27 cellular contexts compared by ENCODE assay signal in genomic region chr6:166366921-166367320, GRCh38. TPM values are rescaled to one million over a fixed set of nuclear protein-coding genes. Genes with fewer than 3 reads are reported as not detected.
A peak's percentile ranks its signal among the peaks of the same experiment; 100 is the strongest.
DNase-seq lines count a peak whose midpoint lies in the region; ATAC-seq, FAIRE-seq and TF ChIP-seq lines count a peak whose summit lies in the region.
"Had no signal": no experiment of that assay in that cellular context is flagged by ENCODE, and none has a peak within 500 bp of the region (broad histone marks: within the 10 kb centered on the region; RNA-seq: fewer than 3 reads in every experiment).

No MANE protein-coding gene starts in this region.

- H4K91ac ChIP-seq in H9 (ENCODE audit: insufficient read length, low read depth, low read length) = no peak overlapping the region
- peak overlapping the region; percentile 97 for H4K91ac ChIP-seq in H1 (replicated peaks; ENCODE audit: insufficient read length, low read length)

- H3K9me3 Mint-ChIP-seq in H9 = no peaks in the 10 kb centered on the region
- H3K9me3 Mint-ChIP-seq in activated T-helper 17 cell treated with anti-CD3 and anti-CD28 coated beads, Interleukin-2, amount 50 U/mL, for 72 hours = no peaks in the 10 kb centered on the region
- H3K9me3 Mint-ChIP-seq: CD4-positive, alpha-beta memory T cell had no signal

- POLR2A ChIA-PET in H1 (lab: Charles Lee; ENCODE audit: partially characterized antibody) = interaction anchor here (0.8 to 1.1 kb wide), 2 partner anchors 14 to 17 kb away, joined by 3 read pairs; no protein-coding TSS in a partner anchor

- H3K18ac ChIP-seq in H9 (ENCODE audit: insufficient read length, low read depth, low read length) (no peak overlapping the region), H1 (ENCODE audit: extremely low read depth, low read length) (no peak overlapping the region; the same call in 1 of the 2 replicates)

- no peak overlapping the region for H3K4me3 ChIP-seq in H1 (ENCODE audit: extremely low read depth in 1 of 4, insufficient read depth in 2 of 4, low read depth in 3 of 4, low read length in 4 of 4)
- H3K4me3 ChIP-seq: A549; BLaER1 treated with 17β-estradiol and CSF1 and Interleukin-3, amounts not matched to agents 10 nM and 100 nM; GM12878; SJCRH30 had no signal

- no peak for TF ChIP-seq POLR2A in H1 (IDR thresholded peaks at IDR 0.05; ENCODE audit: control extremely low read depth in 1 of 2, low read depth in 2 of 2, low read length in 2 of 2)

- DNase-seq in EH (ENCODE audit: low read depth) (peak; percentile 14), H9 (no peak), H1 (ENCODE audit: low read depth in 1 of 2, low spot score in 2 of 2) (no peak), myocyte (ENCODE audit: low read depth) (peak; percentile 41), NCI-H2029 (lab: John Stamatoyannopoulos, UW) (no peak), head of caudate nucleus (no peak)
- DNase-seq: AML-193; CD4-positive, alpha-beta memory T cell; COR-L47; DMS53; EL; GDM1; GOT3; NCI-H1092 treated with DMSO at 0.1 percent for 48 hours; NCI-H1436 treated with DMSO at 0.1 percent for 48 hours; NCI-H1930; NCI-H446; NCI-H524 treated with DMSO at 0.1 percent for 48 hours; NCI-H774; SJCRH30 had no signal

- H3K14ac ChIP-seq in H9 (ENCODE audit: insufficient read depth, low read length) (no peak overlapping the region), H1 (ENCODE audit: insufficient read length) (no peak overlapping the region)

- ATAC-seq in activated T-helper 17 cell treated with anti-CD3 and anti-CD28 coated beads, Interleukin-2, amount 50 U/mL, for 72 hours (replicated peaks) = no peak
- ATAC-seq: A549, GM12878, HCT116, SK-N-SH treated with all-trans-retinoic acid at 6 μM for 48 hours had no signal

- H4K20me1 ChIP-seq in H9 (ENCODE audit: control insufficient read depth, insufficient read depth, insufficient read length) = no peaks in the 10 kb centered on the region
- H4K20me1 ChIP-seq in H1 (replicated peaks in 1 of 2; ENCODE audit: control insufficient read depth in 1 of 2, insufficient read depth in 2 of 2, low read length in 2 of 2) = no peaks in the 10 kb centered on the region
- H4K20me1 ChIP-seq: BLaER1 treated with 17β-estradiol and CSF1 and Interleukin-3, amounts not matched to agents 10 nM and 100 nM had no signal

- H2BK120ac ChIP-seq in H9 (ENCODE audit: low read depth, low read length, poor library complexity, severe bottlenecking) (no peak overlapping the region), H1 (replicated peaks; ENCODE audit: low read depth, low read length) (peak overlapping the region; percentile 97)

- H2BK15ac ChIP-seq in H9 (ENCODE audit: low read depth, low read length) (no peak overlapping the region), H1 (ENCODE audit: low read length) (no peak overlapping the region)

- H3K9ac ChIP-seq in H9 (ENCODE audit: extremely low read depth, insufficient read length, low read length) = no peak overlapping the region
- H3K9ac ChIP-seq in H1 (replicated peaks in 1 of 4; ENCODE audit: extremely low read depth in 1 of 4, low read depth in 3 of 4, low read length in 3 of 4) = no peak overlapping the region
- H3K9ac ChIP-seq: BLaER1 treated with 17β-estradiol and CSF1 and Interleukin-3, amounts not matched to agents 10 nM and 100 nM had no signal

- CTCF ChIA-PET in H1 (lab: Charles Lee; ENCODE audit: partially characterized antibody) = interaction anchor here (1.1 to 2.3 kb wide), 5 partner anchors 13 to 57 kb away, joined by 3 to 19 read pairs (median 4); no protein-coding TSS in a partner anchor

- no peak overlapping the region for H3K4ac ChIP-seq in H9 (ENCODE audit: low read depth, low read length)
- no peak overlapping the region for H3K4ac ChIP-seq in H1 (replicated peaks; ENCODE audit: insufficient read length, low read depth, low read length)

- TF ChIP-seq RAD21 in H1 (IDR thresholded peaks at IDR 0.05 in 1 of 2, conservative IDR thresholded peaks at IDR 0.05 in 1 of 2; ENCODE audit: low read depth in 2 of 2, low read length in 2 of 2) = no peak

- H3K4me3 Mint-ChIP-seq in H9 = no peak overlapping the region
- no peak overlapping the region for H3K4me3 Mint-ChIP-seq in activated T-helper 17 cell treated with anti-CD3 and anti-CD28 coated beads, Interleukin-2, amount 50 U/mL, for 72 hours
- H3K4me3 Mint-ChIP-seq: CD4-positive, alpha-beta memory T cell had no signal

- H3K27me3 ChIP-seq in H9 (ENCODE audit: insufficient read depth, low read length) (no peaks in the 10 kb centered on the region), H1 (replicated peaks in 1 of 4; ENCODE audit: control insufficient read depth in 3 of 4, extremely low read depth in 1 of 4, insufficient read depth in 3 of 4, low read length in 3 of 4) (no peaks in the 10 kb centered on the region)
- H3K27me3 ChIP-seq: BLaER1 treated with 17β-estradiol and CSF1 and Interleukin-3, amounts not matched to agents 10 nM and 100 nM; SJCRH30 had no signal

- no peak overlapping the region for H4K8ac ChIP-seq in H9 (replicated peaks; ENCODE audit: insufficient read length, low read depth, low read length)
- no peak overlapping the region for H4K8ac ChIP-seq in H1 (ENCODE audit: extremely low read depth, insufficient read depth, low read length)

- H4K5ac ChIP-seq in H9 (ENCODE audit: insufficient read length, low read depth, low read length) (no peak overlapping the region), H1 (ENCODE audit: insufficient read length, low read depth, low read length) (peak overlapping the region; percentile 58)

- H3K36me3 ChIP-seq in H1 (ENCODE audit: control insufficient read depth in 2 of 4, insufficient read depth in 4 of 4, low read length in 3 of 4) = no peaks in the 10 kb centered on the region

- H2BK12ac ChIP-seq in H9 (ENCODE audit: insufficient read length, low read depth, low read length) (no peak overlapping the region), H1 (ENCODE audit: low read depth, low read length) (peak overlapping the region; percentile 11; the same call in 1 of the 2 replicates)

- no CpG with 5 or more reads among the region's 3 CpGs for WGBS in H9 (ENCODE audit: extremely low coverage, insufficient read length, low lambda C conversion rate)
- 89% methylated on average over 3 of the region's 3 CpGs; no CpG with 5 or more reads in 1 of the 2 experiments for WGBS in H1 (ENCODE audit: extremely low coverage in 1 of 2, insufficient coverage in 1 of 2, insufficient read length in 1 of 2, insufficient replicate concordance in 2 of 2, low coverage in 1 of 2, low lambda C conversion rate in 2 of 2, missing lambda C conversion rate in 1 of 2), 2 experiments

- TF ChIP-seq CTCF in H9 (conservative IDR thresholded peaks at IDR 0.05) = no peak
- no peak for TF ChIP-seq CTCF in H1 (IDR thresholded peaks at IDR 0.05; ENCODE audit: control extremely low read depth in 1 of 3, insufficient read depth in 1 of 3, low read depth in 1 of 3, low read length in 3 of 3)

- TF ChIP-seq EP300 in H1 (IDR thresholded peaks at IDR 0.05; ENCODE audit: borderline replicate concordance in 1 of 2, low read depth in 2 of 2, low read length in 2 of 2) = no peak

- H3K4me1 ChIP-seq in H9 (ENCODE audit: insufficient read depth, low read length) (peaks cover 4% of the 10 kb centered on the region; the same call in 1 of the 2 replicates), H1 (replicated peaks in 1 of 4; ENCODE audit: control insufficient read depth in 3 of 4, insufficient read depth in 4 of 4, low read length in 3 of 4) (peaks cover 2 to 16% (median 13%) of the 10 kb centered on the region in 4 experiments; a peak in 6 of 7 replicates)
- H3K4me1 ChIP-seq: A549, SJCRH30 had no signal

- no peaks in the 10 kb centered on the region; a peak in 1 of 7 replicates for H3K36me3 Mint-ChIP-seq in H9 (ENCODE audit: insufficient read depth in 1 of 3, low read depth in 3 of 3)
- H3K36me3 Mint-ChIP-seq in activated T-helper 17 cell treated with anti-CD3 and anti-CD28 coated beads, Interleukin-2, amount 50 U/mL, for 72 hours (ENCODE audit: low read depth) = peaks cover 35% of the 10 kb centered on the region

- no peak for FAIRE-seq in H1 (lab: Jason Lieb, UNC)
- FAIRE-seq: A549, GM12878, RCC 7860 had no signal

- H3K27ac Mint-ChIP-seq in H9 = peak overlapping the region in 2 of 3 experiments; percentile 52 to 60; a peak in 1 of 7 replicates
- no peak overlapping the region for H3K27ac Mint-ChIP-seq in activated T-helper 17 cell treated with anti-CD3 and anti-CD28 coated beads, Interleukin-2, amount 50 U/mL, for 72 hours

- H2AK5ac ChIP-seq in H9 (ENCODE audit: insufficient read length, low read length) (no peak overlapping the region), H1 (ENCODE audit: low read depth, low read length) (no peak overlapping the region)

- H3K56ac ChIP-seq in H9 (ENCODE audit: insufficient read length, low read depth, low read length) (no peak overlapping the region), H1 (replicated peaks; ENCODE audit: insufficient read length, low read depth, low read length) (no peak overlapping the region)

- H3K4me1 Mint-ChIP-seq in H9 = peaks cover 46 to 47% of the 10 kb centered on the region in 2 experiments
- no peaks in the 10 kb centered on the region for H3K4me1 Mint-ChIP-seq in activated T-helper 17 cell treated with anti-CD3 and anti-CD28 coated beads, Interleukin-2, amount 50 U/mL, for 72 hours
- H3K4me1 Mint-ChIP-seq: CD4-positive, alpha-beta memory T cell had no signal

- H3K4me2 ChIP-seq in H9 (ENCODE audit: insufficient read depth, insufficient read length, low read length) (no peak overlapping the region), H1 (ENCODE audit: insufficient read depth in 1 of 2, low read depth in 2 of 2, low read length in 2 of 2) (no peak overlapping the region)
- H3K4me2 ChIP-seq: A549 had no signal

- H3K27me3 Mint-ChIP-seq in H9 (ENCODE audit: low read depth) = no peaks in the 10 kb centered on the region
- no peaks in the 10 kb centered on the region for H3K27me3 Mint-ChIP-seq in activated T-helper 17 cell treated with anti-CD3 and anti-CD28 coated beads, Interleukin-2, amount 50 U/mL, for 72 hours
- H3K27me3 Mint-ChIP-seq: CD4-positive, alpha-beta memory T cell had no signal

- H3K79me1 ChIP-seq in H9 (ENCODE audit: insufficient read depth, low read depth, low read length, poor library complexity, severe bottlenecking) = no peaks in the 10 kb centered on the region
- H3K79me1 ChIP-seq in H1 (ENCODE audit: low read depth, low read length) = no peaks in the 10 kb centered on the region

- no peak overlapping the region for H3T11ph ChIP-seq in H9 (ENCODE audit: low read length)

- H3K23me2 ChIP-seq in H9 (ENCODE audit: insufficient read length, low read depth, low read length, poor library complexity, severe bottlenecking) (peaks cover 5% of the 10 kb centered on the region), H1 (ENCODE audit: low read depth, low read length) (no peaks in the 10 kb centered on the region)

- H2BK5ac ChIP-seq in H9 (ENCODE audit: insufficient read length, low read length) = no peak overlapping the region
- peak overlapping the region; percentile 62; the same call in 1 of the 2 replicates for H2BK5ac ChIP-seq in H1 (ENCODE audit: low read depth, low read length)

- no peak overlapping the region for H3K23ac ChIP-seq in H9 (ENCODE audit: insufficient read length, low read depth, low read length)
- H3K23ac ChIP-seq in H1 (ENCODE audit: insufficient read length) = no peak overlapping the region

- H3K9me3 ChIP-seq in H9 (ENCODE audit: control insufficient read depth, low read depth, low read length) (no peaks in the 10 kb centered on the region), H1 (ENCODE audit: insufficient read depth in 2 of 2, low read depth in 1 of 2, low read length in 1 of 2) (no peaks in the 10 kb centered on the region)
- H3K9me3 ChIP-seq: A549; BLaER1 treated with 17β-estradiol and CSF1 and Interleukin-3, amounts not matched to agents 10 nM and 100 nM; SJCRH30 had no signal

- no peak overlapping the region for H3K27ac ChIP-seq in H9 (ENCODE audit: insufficient read length, low read depth, low read length)
- no peak overlapping the region for H3K27ac ChIP-seq in H1 (ENCODE audit: low read depth, low read length)
- H3K27ac ChIP-seq: A549, SJCRH30 had no signal

- no peaks in the 10 kb centered on the region for H3K79me2 ChIP-seq in H9 (ENCODE audit: insufficient read depth, low read length)
- H3K79me2 ChIP-seq in H1 (ENCODE audit: control insufficient read depth in 1 of 2, insufficient read depth in 2 of 2, low read length in 2 of 2) = no peaks in the 10 kb centered on the region

- intact Hi-C loops in head of caudate nucleus (cut with DNase I) = no loop called here

- no peak overlapping the region for H2BK20ac ChIP-seq in H9 (ENCODE audit: low read depth, low read length, poor library complexity, severe bottlenecking)
- H2BK20ac ChIP-seq in H1 (ENCODE audit: low read length) = peak overlapping the region; percentile 97

- H2AFZ ChIP-seq in H9 (ENCODE audit: low read length) (no peak overlapping the region), H1 (ENCODE audit: low read length) (no peak overlapping the region)

RNA-seq across cellular contexts. Expression of gene MPC1, which starts 15.8 kb away (rescaled TPM):
- total RNA-seq in H9 (2021) (9.7 and 10.0 TPM in 2 replicates), myocyte (34.2 and 85.5 TPM in 2 replicates)
- total RNA-seq in H1 (2021; fragmentation: NEBNext Ultra II Directional; extraction: Animal tissue kit (Norgen Biotek cat#: 25700)) = 12.6 and 15.5 TPM in 2 replicates
- polyA plus RNA-seq in H1 (2011; rRNA removed) = 7.6 and 10.2 TPM in 2 replicates
- polyA plus RNA-seq in H1 (2011; cell fraction: cytosol; rRNA removed) = 10.5 TPM
- 4.1 TPM for polyA plus RNA-seq in H1 (2011; cell fraction: nucleus; rRNA removed)
- polyA plus RNA-seq in H1 (2012, experiment 1 of 2) = 9.4 to 12.2 TPM (median 10.9 TPM) in 4 replicates
- 7.9 TPM for polyA plus RNA-seq in H1 (2012, experiment 2 of 2)
- polyA plus RNA-seq in H1 (2013, experiment 1 of 2) = 20.5 TPM
- polyA plus RNA-seq in H1 (2013, experiment 2 of 2) = 21.8 TPM
- 3.9 and 4.2 TPM in 2 replicates for polyA minus RNA-seq in H1 (2011; rRNA and poly(A)+ RNA removed)
- 4.4 TPM for polyA minus RNA-seq in H1 (2011; cell fraction: cytosol; rRNA and poly(A)+ RNA removed)
- polyA minus RNA-seq in H1 (2011; cell fraction: nucleus; rRNA and poly(A)+ RNA removed) = 3.7 TPM
- 32.6 TPM for polyA plus RNA-seq in myocyte (2012)
- total RNA-seq in activated T-helper 17 cell treated with anti-CD3 and anti-CD28 coated beads, Interleukin-2, amount 50 U/mL, for 72 hours = 10 to 100 TPM in 1 of 2 donors, 1 to 10 TPM in 1; 6.5 to 15.9 TPM

RNA-seq across cellular contexts. Expression of gene SFT2D1, which starts 24.6 kb away (rescaled TPM):
- 39.1 and 40.2 TPM in 2 replicates for total RNA-seq in H9 (2021)
- total RNA-seq in H1 (2021; fragmentation: NEBNext Ultra II Directional; extraction: Animal tissue kit (Norgen Biotek cat#: 25700)) = 50.6 and 52.3 TPM in 2 replicates
- polyA plus RNA-seq in H1 (2011; rRNA removed) = 67.8 and 76.1 TPM in 2 replicates
- 63.0 TPM for polyA plus RNA-seq in H1 (2011; cell fraction: cytosol; rRNA removed)
- polyA plus RNA-seq in H1 (2011; cell fraction: nucleus; rRNA removed) = 23.3 TPM
- polyA plus RNA-seq in H1 (2012, experiment 1 of 2) = 41.5 to 56.7 TPM (median 45.1 TPM) in 4 replicates
- polyA plus RNA-seq in H1 (2012, experiment 2 of 2) = 31.3 TPM
- 81.1 TPM for polyA plus RNA-seq in H1 (2013, experiment 1 of 2)
- 100 TPM for polyA plus RNA-seq in H1 (2013, experiment 2 of 2)
- polyA minus RNA-seq in H1 (2011; rRNA and poly(A)+ RNA removed) = 27.1 and 29.1 TPM in 2 replicates
- polyA minus RNA-seq in H1 (2011; cell fraction: cytosol; rRNA and poly(A)+ RNA removed) = 12.5 TPM
- polyA minus RNA-seq in H1 (2011; cell fraction: nucleus; rRNA and poly(A)+ RNA removed) = 30.6 TPM
- 28.8 and 38.1 TPM in 2 replicates for total RNA-seq in myocyte
- polyA plus RNA-seq in myocyte (2012) = 33.6 TPM
- total RNA-seq in activated T-helper 17 cell treated with anti-CD3 and anti-CD28 coated beads, Interleukin-2, amount 50 U/mL, for 72 hours = 10 to 100 TPM; 40.1 to 43.8 TPM

RNA-seq across cellular contexts. Expression of gene PRR18, which starts 58.7 kb away (rescaled TPM):
- total RNA-seq in H9 (2021) = 0.11 TPM in 1 of 2 replicates, not detected in the other
- 0.19 and 0.23 TPM in 2 replicates for total RNA-seq in H1 (2021; fragmentation: NEBNext Ultra II Directional; extraction: Animal tissue kit (Norgen Biotek cat#: 25700))
- 0.08 and 0.16 TPM in 2 replicates for polyA plus RNA-seq in H1 (2011; rRNA removed)
- 0.13 TPM for polyA plus RNA-seq in H1 (2011; cell fraction: cytosol; rRNA removed)
- 0.17 TPM for polyA plus RNA-seq in H1 (2011; cell fraction: nucleus; rRNA removed)
- 0.11 to 0.25 TPM (median 0.18 TPM) in 3 of 4 replicates, not detected in the other for polyA plus RNA-seq in H1 (2012, experiment 1 of 2)
- 0.12 TPM for polyA plus RNA-seq in H1 (2012, experiment 2 of 2)
- 0.18 TPM for polyA plus RNA-seq in H1 (2013, experiment 1 of 2)
- polyA plus RNA-seq in H1 (2013, experiment 2 of 2) = 0.26 TPM
- 0.09 and 0.10 TPM in 2 replicates for polyA minus RNA-seq in H1 (2011; rRNA and poly(A)+ RNA removed)
- 2.0 TPM for polyA minus RNA-seq in H1 (2011; cell fraction: cytosol; rRNA and poly(A)+ RNA removed)
- 0.80 TPM for polyA minus RNA-seq in H1 (2011; cell fraction: nucleus; rRNA and poly(A)+ RNA removed)
- total RNA-seq in myocyte = 0.21 TPM in 1 of 2 replicates, not detected in the other
- polyA plus RNA-seq in myocyte (2012) = not detected
- total RNA-seq in activated T-helper 17 cell treated with anti-CD3 and anti-CD28 coated beads, Interleukin-2, amount 50 U/mL, for 72 hours = not detected
- total RNA-seq: CD4-positive, alpha-beta memory T cell had no signal
- polyA plus RNA-seq: CD4-positive, alpha-beta memory T cell had no signal

Comparison
In these comparisons a context has a peak if more than half of its experiments do, and no peak if none do; other contexts are left out.
1. DNase-seq: peak in EH (single experiment) and myocyte (single experiment); none in H9 (single experiment), H1 (0 of 2), NCI-H2029 (single experiment) and head of caudate nucleus (0 of 42).